ENCODE assay signal across 8 cellular contexts in the genomic region with DNA sequence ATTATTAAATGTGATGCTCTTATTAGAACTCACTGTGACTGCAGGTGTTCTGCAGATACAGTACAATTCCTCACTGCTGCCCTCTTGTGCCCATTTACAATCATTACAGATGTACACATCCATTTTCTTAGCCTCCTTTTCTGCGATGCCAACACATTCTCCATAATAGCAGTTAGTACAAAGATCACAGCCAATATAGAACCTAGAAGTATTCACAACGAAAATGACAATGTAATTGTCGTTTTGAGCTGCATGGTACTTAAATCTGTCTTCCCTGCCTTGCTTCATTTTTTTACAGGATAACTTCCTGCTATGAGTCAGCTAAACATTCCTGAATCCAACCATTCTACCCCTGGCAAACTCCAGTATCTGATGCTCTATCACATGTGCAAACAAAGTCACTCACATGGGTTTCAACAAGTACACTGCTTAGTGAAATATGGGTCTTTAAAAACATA. TPM values are rescaled to one million over a fixed set of nuclear protein-coding genes. Genes with fewer than 3 reads are reported as not detected.
DNase-seq lines count a peak whose midpoint lies in the region; ATAC-seq, FAIRE-seq and TF ChIP-seq lines count a peak whose summit lies in the region.
"Not testable (repeated sequence)": the region's sequence is repeated elsewhere in the genome, so short reads cannot be mapped to it uniquely, and the experiment has no call there.

No MANE protein-coding gene starts in this region.

- TF ChIP-seq POLR2A in A549 (IDR thresholded peaks at IDR 0.05; ENCODE audit: low read length); sigmoid colon (IDR thresholded peaks at IDR 0.05): not testable (repeated sequence)

- TF ChIP-seq CTCF in A549 (IDR thresholded peaks at IDR 0.05) (peak; percentile 99), GM12872 (IDR thresholded peaks at IDR 0.05; ENCODE audit: insufficient read depth, low read depth, low read length) (peak; percentile 72), kidney (IDR thresholded peaks at IDR 0.05; ENCODE audit: borderline replicate concordance, extremely low read depth, insufficient read depth) (peak; percentile 76), sigmoid colon (IDR thresholded peaks at IDR 0.05) (peak; percentile 50 to 81 (median 70))
- TF ChIP-seq CTCF in Panc1 (IDR thresholded peaks at IDR 0.05): not testable (repeated sequence)

- TF ChIP-seq RAD21 in A549 (conservative IDR thresholded peaks at IDR 0.05 in 1 of 2, IDR thresholded peaks at IDR 0.05 in 1 of 2): peak; percentile 82 to 90

- ATAC-seq in A549 (peak; percentile 89 to 91), Panc1 (peak; percentile 87)

- POLR2A ChIA-PET in A549 (lab: Yijun Ruan, JAX): interaction anchor here (0.6 to 1.0 kb wide), 3 partner anchors 19 to 94 kb away, joined by 3 to 11 read pairs (median 10); a partner anchor contains a TSS
- POLR2A ChIA-PET in Panc1 (lab: Charles Lee): not testable (repeated sequence)

- H3K4me3 ChIP-seq in A549; Panc1 (ENCODE audit: low read depth in 2 of 2, low read length in 2 of 2); kidney (ENCODE audit: low read length in 2 of 2); sigmoid colon: not testable (repeated sequence)

- WGBS in A549 (ENCODE audit: missing lambda C conversion rate): 1% methylated on average over 3 of the region's 3 CpGs
- 0 to 2% methylated on average over 3 of the region's 3 CpGs for WGBS in sigmoid colon, 2 donors

- H3K27ac ChIP-seq in A549: peak overlapping the region; percentile 68 to 72
- H3K27ac ChIP-seq in Panc1 (ENCODE audit: low read length): peak overlapping the region; percentile 77
- H3K27ac ChIP-seq in kidney (ENCODE audit: low read depth in 2 of 2, low read length in 2 of 2); sigmoid colon: not testable (repeated sequence)

- CTCF ChIA-PET in A549 (lab: Yijun Ruan, JAX) (interaction anchor here (0.6 to 6.2 kb wide), 26 partner anchors 18 to 711 kb away, joined by 3 to 169 read pairs (median 4); a partner anchor contains a TSS), Panc1 (lab: Charles Lee) (interaction anchor here (0.6 kb wide), 1 partner anchor 354 kb away, joined by 8 read pairs; no protein-coding TSS in a partner anchor)

- not testable (repeated sequence) for TF ChIP-seq EP300 in A549 (IDR thresholded peaks at IDR 0.05); sigmoid colon (IDR thresholded peaks at IDR 0.05)

- H3K27me3 ChIP-seq in Panc1 (ENCODE audit: control insufficient read depth, insufficient read depth, low read length); sigmoid colon: not testable (repeated sequence)

- DNase-seq in A549 (ENCODE audit: low read depth in 1 of 2, low spot score in 1 of 2) (peak; percentile 54 to 91), NCI-H1105 (lab: John Stamatoyannopoulos, UW) (peak; percentile 84), Panc1 (ENCODE audit: low read depth, low spot score) (peak; percentile 78), dermis microvascular lymphatic vessel endothelial cell (ENCODE audit: low read depth in 2 of 2) (peak; percentile 50 to 65)
- DNase-seq in activated CD4-positive, alpha-beta T cell treated with anti-CD3 and anti-CD28 coated beads, Interleukin-2, amount 50 U/mL, for 48 hours: peak; percentile 36 to 61
- DNase-seq in kidney, sigmoid colon: not testable (repeated sequence)

- not testable (repeated sequence) for H3K9ac ChIP-seq in kidney (ENCODE audit: low read length in 2 of 2)

- not testable (repeated sequence) for BruUV-seq in Panc1 (replicated peaks; lab: Mats Ljungman, UMichigan)

- FAIRE-seq in A549 (lab: Jason Lieb, UNC) (peak; percentile 91), kidney (lab: Jason Lieb, UNC) (peak; percentile 92)

- H3K9me3 ChIP-seq in A549; Panc1 (ENCODE audit: control insufficient read depth, insufficient read depth, low read depth, low read length); kidney (ENCODE audit: control insufficient read depth in 1 of 2, low read length in 2 of 2); sigmoid colon: not testable (repeated sequence)

- H3K36me3 ChIP-seq in Panc1 (ENCODE audit: control insufficient read depth, insufficient read depth, low read length); kidney (ENCODE audit: control insufficient read depth in 1 of 2, insufficient read depth in 2 of 2, low read length in 2 of 2); sigmoid colon: not testable (repeated sequence)

- peak overlapping the region; percentile 52 for H3K4me2 ChIP-seq in A549

- intact Hi-C loops in Panc1 (cut with micrococcal nuclease; ENCODE audit: unreplicated experiment); kidney (cut with DNase I): not testable (repeated sequence)
- intact Hi-C loops in sigmoid colon (cut with DNase I): loop anchor here (10.0 kb wide), 1 partner anchor 282 kb away; no protein-coding TSS in a partner anchor

- in situ Hi-C loops in Panc1 (cut with HindIII; ENCODE audit: low pct_unique_long_range_greater_than_20kb, low sequenced_read_pairs): not testable (repeated sequence)

- H3K4me1 ChIP-seq in A549: peaks cover 15% of the 10 kb centered on the region
- H3K4me1 ChIP-seq in Panc1 (ENCODE audit: control insufficient read depth, insufficient read depth, low read length); kidney (ENCODE audit: control insufficient read depth in 1 of 2, insufficient read depth in 1 of 2, low read depth in 1 of 2, low read length in 2 of 2); sigmoid colon: not testable (repeated sequence)

TF ChIP-seq in A549, 52 proteins besides CTCF, POLR2A, EP300 and RAD21:
- TF ChIP-seq CEBPB (IDR thresholded peaks at IDR 0.05) (peak in 1 of 2 experiments; percentile 32; a peak in 1 of 4 replicates), FOSL2 (IDR thresholded peaks at IDR 0.05) (peak; percentile 75), FOSL2 (CRISPR knock-in tag; IDR thresholded peaks at IDR 0.05) (peak; percentile 97), SMC3 (IDR thresholded peaks at IDR 0.05) (peak; percentile 94), GATA3 (IDR thresholded peaks at IDR 0.05; ENCODE audit: borderline replicate concordance) (peak; percentile 82), JUNB (IDR thresholded peaks at IDR 0.05) (peak; percentile 61), JUN (IDR thresholded peaks at IDR 0.05) (peak; percentile 37 to 42; a peak in 1 of 5 replicates), ZC3H11A (IDR thresholded peaks at IDR 0.05) (0 out of 2 replicates have a peak, but pooled peaks have one; percentile 10), MAFK (IDR thresholded peaks at IDR 0.05; ENCODE audit: partially characterized antibody) (peak; percentile 92)
- TF ChIP-seq, protein P1, sequence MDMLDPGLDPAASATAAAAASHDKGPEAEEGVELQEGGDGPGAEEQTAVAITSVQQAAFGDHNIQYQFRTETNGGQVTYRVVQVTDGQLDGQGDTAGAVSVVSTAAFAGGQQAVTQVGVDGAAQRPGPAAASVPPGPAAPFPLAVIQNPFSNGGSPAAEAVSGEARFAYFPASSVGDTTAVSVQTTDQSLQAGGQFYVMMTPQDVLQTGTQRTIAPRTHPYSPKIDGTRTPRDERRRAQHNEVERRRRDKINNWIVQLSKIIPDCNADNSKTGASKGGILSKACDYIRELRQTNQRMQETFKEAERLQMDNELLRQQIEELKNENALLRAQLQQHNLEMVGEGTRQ (IDR thresholded peaks at IDR 0.05): peak; percentile 69
- TF ChIP-seq, protein P2, sequence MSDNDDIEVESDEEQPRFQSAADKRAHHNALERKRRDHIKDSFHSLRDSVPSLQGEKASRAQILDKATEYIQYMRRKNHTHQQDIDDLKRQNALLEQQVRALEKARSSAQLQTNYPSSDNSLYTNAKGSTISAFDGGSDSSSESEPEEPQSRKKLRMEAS (IDR thresholded peaks at IDR 0.05): peak; percentile 43; the same call in 1 of the 2 replicates

RNA-seq across cellular contexts. Expression of a gene that starts 8.1 kb away (rescaled TPM):
- polyA plus RNA-seq in A549 (2011; rRNA removed) (2.4 and 2.6 TPM in 2 replicates), A549 (2017; fragmentation: RNase III; extraction: RNeasy Plus Mini Kit Qiagen cat#74134 plus additional on column Dnase treatment) (0.36 to 0.43 TPM (median 0.36 TPM) in 3 replicates), kidney (ENCODE audit: insufficient read depth, low read depth, low replicate concordance) (0.52 TPM), sigmoid colon (1 to 10 TPM in 1 of 3 donors, under 1 TPM in 2; 0.60 to 1.7 (median 0.69) TPM)
- 0.98 and 1.2 TPM in 2 replicates for polyA plus RNA-seq in A549 (2012; cell fraction: cytosol; rRNA removed)
- 1.0 and 1.2 TPM in 2 replicates for polyA plus RNA-seq in A549 (2012; cell fraction: nucleus; rRNA removed)
- polyA minus RNA-seq in A549 (2011; rRNA and poly(A)+ RNA removed): 3.1 and 4.4 TPM in 2 replicates
- total RNA-seq in Panc1 (2021; ENCODE audit: unreplicated experiment) (2.7 TPM), dermis microvascular lymphatic vessel endothelial cell (0.51 and 1.7 TPM in 2 replicates), kidney (3.1 TPM), sigmoid colon (1 to 10 TPM; 1.2 to 4.7 (median 1.6) TPM)
- polyA plus RNA-seq in Panc1 (2012; ENCODE audit: insufficient read length): 1.7 TPM
